ENCODE assay signal across 2 cellular contexts in the genomic region with DNA sequence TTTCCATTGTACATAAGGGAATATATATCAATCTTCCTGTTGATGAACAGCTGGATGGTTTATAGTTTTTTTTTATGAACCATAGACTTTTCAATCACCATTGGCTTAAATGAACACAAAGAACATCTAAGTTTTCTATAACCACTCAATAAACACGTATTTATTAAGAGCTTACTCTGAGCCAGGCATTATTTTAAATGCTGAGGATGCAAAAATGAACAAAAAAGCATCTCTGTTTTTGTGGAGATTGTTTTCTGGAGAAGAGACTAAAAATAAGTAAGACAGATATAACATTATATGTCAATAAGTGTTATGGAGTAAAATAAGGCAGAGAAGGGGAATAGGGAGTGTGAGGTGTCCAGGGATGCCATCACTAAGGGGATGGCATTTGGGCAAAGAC.
TF ChIP-seq lines count a peak whose summit lies in the region.

No MANE protein-coding gene starts in this region.

TF ChIP-seq in HepG2, 621 proteins besides CTCF, POLR2A, EP300 and RAD21:
- TF ChIP-seq MAFF (IDR thresholded peaks at IDR 0.05; ENCODE audit: low read depth, low read length) (peak; percentile 85), SIN3A (IDR thresholded peaks at IDR 0.05; ENCODE audit: borderline replicate concordance, low read depth, low read length) (no peak), MAFK (conservative IDR thresholded peaks at IDR 0.05 in 1 of 2, IDR thresholded peaks at IDR 0.05 in 1 of 2; ENCODE audit: low read length in 2 of 2) (peak; percentile 79 to 89)

TF ChIP-seq in K562, 482 proteins besides CTCF, POLR2A, EP300 and RAD21:
- TF ChIP-seq HDAC2 (IDR thresholded peaks at IDR 0.05), result no peak
- TF ChIP-seq HNRNPH1 (optimal IDR thresholded peaks at IDR 0.05; ENCODE audit: low read depth, low read length), result no peak
- TF ChIP-seq HDGF (IDR thresholded peaks at IDR 0.05), result no peak
- no peak for TF ChIP-seq ZNF583 (CRISPR knock-in tag; IDR thresholded peaks at IDR 0.05)
- TF ChIP-seq MAFF (IDR thresholded peaks at IDR 0.05; ENCODE audit: low read length), result peak; percentile 58
- peak; percentile 34; the same call in 1 of the 2 replicates for TF ChIP-seq C11orf30 (IDR thresholded peaks at IDR 0.05; ENCODE audit: low read depth)
- peak; percentile 44; the same call in 1 of the 2 replicates for TF ChIP-seq ZNF316 (IDR thresholded peaks at IDR 0.05)
